Comparison of ENCODE assay signal across 12 cellular contexts in the genomic region with DNA sequence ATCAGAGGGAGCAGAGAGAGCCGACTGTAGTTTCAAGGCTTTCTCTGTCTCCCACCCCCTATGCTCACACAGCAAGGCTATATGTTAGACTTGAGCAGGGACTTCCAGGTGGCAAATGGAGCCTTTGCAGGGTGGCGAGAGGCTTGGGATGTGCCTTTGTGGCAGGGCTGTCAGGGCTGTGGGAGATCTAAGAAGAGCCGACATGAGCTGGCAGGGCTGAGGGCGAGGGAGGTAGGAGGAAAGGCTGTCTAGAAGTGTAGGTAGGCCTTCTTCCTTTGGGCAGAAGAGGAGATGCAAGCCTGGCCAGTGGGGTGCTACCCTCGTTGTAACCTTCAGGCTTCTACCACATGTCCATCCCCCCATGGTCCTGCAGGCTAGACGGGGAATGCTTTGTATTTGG. TPM values are rescaled to one million over a fixed set of nuclear protein-coding genes. Genes with fewer than 3 reads are reported as not detected.
DNase-seq lines count a peak whose midpoint lies in the region; ATAC-seq and TF ChIP-seq lines count a peak whose summit lies in the region.
"Had no signal": no experiment of that assay in that cellular context is flagged by ENCODE, and none has a peak within 500 bp of the region (broad histone marks: within the 10 kb centered on the region; RNA-seq: fewer than 3 reads in every experiment).

No MANE protein-coding gene starts in this region.

- H3K36me3 Mint-ChIP-seq in osteocyte (ENCODE audit: unreplicated experiment): no peaks in the 10 kb centered on the region
- H3K36me3 Mint-ChIP-seq in activated naive CD8-positive, alpha-beta T cell treated with anti-CD3 and anti-CD28 coated beads for 36 hours: no peaks in the 10 kb centered on the region

- no peak for TF ChIP-seq CTCF in right atrium auricular region (IDR thresholded peaks at IDR 0.05)
- no peak for TF ChIP-seq CTCF in body of pancreas (IDR thresholded peaks at IDR 0.05)
- TF ChIP-seq CTCF in osteocyte (IDR thresholded peaks at IDR 0.05): no peak
- no peak for TF ChIP-seq CTCF in vagina (IDR thresholded peaks at IDR 0.05)

- peak overlapping the region; percentile 60 for H3K27ac Mint-ChIP-seq in osteocyte (ENCODE audit: unreplicated experiment)
- no peak overlapping the region for H3K27ac Mint-ChIP-seq in activated naive CD8-positive, alpha-beta T cell treated with anti-CD3 and anti-CD28 coated beads for 36 hours
- H3K27ac Mint-ChIP-seq: activated naive CD8-positive, alpha-beta T cell treated with anti-CD3 and anti-CD28 coated beads, Interleukin-2, amount 50 U/mL, for 24 hours had no signal

- ATAC-seq in left ventricle myocardium superior (no peak), body of pancreas (no peak)
- ATAC-seq: activated naive CD8-positive, alpha-beta T cell treated with anti-CD3 and anti-CD28 coated beads, Interleukin-2, amount 50 U/mL, for 24 hours had no signal

- H3K9me3 ChIP-seq in right atrium auricular region (no peaks in the 10 kb centered on the region), body of pancreas (no peaks in the 10 kb centered on the region), vagina (no peaks in the 10 kb centered on the region)

- TF ChIP-seq POLR2A in body of pancreas (IDR thresholded peaks at IDR 0.05) (no peak), vagina (IDR thresholded peaks at IDR 0.05) (no peak)

- no peak overlapping the region for H3K4me3 Mint-ChIP-seq in osteocyte (ENCODE audit: unreplicated experiment)
- no peak overlapping the region for H3K4me3 Mint-ChIP-seq in activated naive CD8-positive, alpha-beta T cell treated with anti-CD3 and anti-CD28 coated beads for 36 hours
- H3K4me3 Mint-ChIP-seq: activated naive CD8-positive, alpha-beta T cell treated with anti-CD3 and anti-CD28 coated beads, Interleukin-2, amount 50 U/mL, for 24 hours had no signal

- peak overlapping the region; percentile 94 to 97 for H3K27ac ChIP-seq in right atrium auricular region
- H3K27ac ChIP-seq in body of pancreas: peak overlapping the region; percentile 94 to 98 (median 98)
- H3K27ac ChIP-seq in vagina: peak overlapping the region; percentile 95

- no peaks in the 10 kb centered on the region for H3K27me3 ChIP-seq in right atrium auricular region
- no peaks in the 10 kb centered on the region for H3K27me3 ChIP-seq in body of pancreas
- no peaks in the 10 kb centered on the region for H3K27me3 ChIP-seq in vagina

- H3K4me1 Mint-ChIP-seq in osteocyte (ENCODE audit: unreplicated experiment): peaks cover 84% of the 10 kb centered on the region
- peaks cover 38% of the 10 kb centered on the region for H3K4me1 Mint-ChIP-seq in activated naive CD8-positive, alpha-beta T cell treated with anti-CD3 and anti-CD28 coated beads for 36 hours

- DNase-seq in right atrium auricular region (ENCODE audit: low spot score) (no peak), left ventricle myocardium superior (no peak), body of pancreas (no peak), osteocyte (ENCODE audit: extremely low spot score, unreplicated experiment) (no peak), vagina (ENCODE audit: extremely low spot score in 2 of 2) (no peak), superior temporal gyrus (ENCODE audit: extremely low spot score) (no peak), NCI-H774 (lab: John Stamatoyannopoulos, UW) (no peak)
- DNase-seq in activated naive CD8-positive, alpha-beta T cell treated with anti-CD3 and anti-CD28 coated beads for 36 hours: no peak
- DNase-seq: ACHN; activated CD4-positive, CD25-positive, alpha-beta regulatory T cell treated with anti-CD3 and anti-CD28 coated beads, Interleukin-2, amount 50 U/mL, for 72 hours; activated naive CD8-positive, alpha-beta T cell treated with anti-CD3 and anti-CD28 coated beads, Interleukin-2, amount 50 U/mL, for 24 hours; effector CD8-positive, alpha-beta T cell had no signal

- H3K36me3 ChIP-seq in right atrium auricular region (no peaks in the 10 kb centered on the region), body of pancreas (replicated peaks in 1 of 2; ENCODE audit: insufficient read depth in 1 of 2, low read depth in 2 of 2) (no peaks in the 10 kb centered on the region), vagina (no peaks in the 10 kb centered on the region)

- H3K27me3 Mint-ChIP-seq in osteocyte (ENCODE audit: unreplicated experiment): no peaks in the 10 kb centered on the region
- no peaks in the 10 kb centered on the region for H3K27me3 Mint-ChIP-seq in activated naive CD8-positive, alpha-beta T cell treated with anti-CD3 and anti-CD28 coated beads for 36 hours
- H3K27me3 Mint-ChIP-seq: activated naive CD8-positive, alpha-beta T cell treated with anti-CD3 and anti-CD28 coated beads, Interleukin-2, amount 50 U/mL, for 24 hours had no signal

- H3K9me3 Mint-ChIP-seq in osteocyte (ENCODE audit: unreplicated experiment): no peaks in the 10 kb centered on the region
- no peaks in the 10 kb centered on the region for H3K9me3 Mint-ChIP-seq in activated naive CD8-positive, alpha-beta T cell treated with anti-CD3 and anti-CD28 coated beads for 36 hours
- H3K9me3 Mint-ChIP-seq: activated naive CD8-positive, alpha-beta T cell treated with anti-CD3 and anti-CD28 coated beads, Interleukin-2, amount 50 U/mL, for 24 hours had no signal

- WGBS in body of pancreas, 2 donors: 38 to 41% methylated on average over 6 of the region's 6 CpGs

- H3K4me3 ChIP-seq in right atrium auricular region (no peak overlapping the region), body of pancreas (no peak overlapping the region), vagina (no peak overlapping the region)

- peaks cover 7 to 99% of the 10 kb centered on the region in 2 donors for H3K4me1 ChIP-seq in right atrium auricular region
- H3K4me1 ChIP-seq in body of pancreas: peaks cover 99% of the 10 kb centered on the region
- peaks cover 95% of the 10 kb centered on the region for H3K4me1 ChIP-seq in vagina

- intact Hi-C loops in left ventricle myocardium superior (cut with micrococcal nuclease): no loop called here
- intact Hi-C loops in body of pancreas (cut with DNase I): no loop called here
- intact Hi-C loops in vagina (cut with DNase I): no loop called here

RNA-seq across cellular contexts. Expression of a gene that starts 15.1 kb away (rescaled TPM):
- total RNA-seq in right atrium auricular region (10 to 100 TPM; 57.9 to 59.5 TPM), left ventricle myocardium superior (75.7 TPM), body of pancreas (10 to 100 TPM; 86.6 to 87.7 TPM), osteocyte (239 and 259 TPM in 2 replicates), vagina (51.8 TPM)
- 1 to 10 TPM; 1.3 to 2.0 TPM for total RNA-seq in activated naive CD8-positive, alpha-beta T cell treated with anti-CD3 and anti-CD28 coated beads for 36 hours

Comparison
In these comparisons a context has a peak if more than half of its experiments do, and no peak if none do; other contexts are left out.
1. RNA of a gene that starts 15.1 kb away (total RNA-seq): 239 to 259 TPM in osteocyte, 86.6 to 87.7 TPM in body of pancreas, 75.7 TPM in left ventricle myocardium superior (single experiment), 57.9 to 59.5 TPM in right atrium auricular region and 51.8 TPM in vagina (single experiment); 1.3 to 2.0 TPM in activated naive CD8-positive, alpha-beta T cell treated with anti-CD3 and anti-CD28 coated beads for 36 hours; every median in the first group is over 10 times any median in the second.
2. Peak in every context shown above with its lines, with median percentiles within 50 percentile points of each other: H3K27ac ChIP-seq.